8 cellular contexts compared by ENCODE assay signal in genomic region chr19:45179063-45179847, GRCh38. TPM values are rescaled to one million over a fixed set of nuclear protein-coding genes. Genes with fewer than 3 reads are reported as not detected.
DNase-seq lines count a peak whose midpoint lies in the region; ATAC-seq and TF ChIP-seq lines count a peak whose summit lies in the region.

No MANE protein-coding gene starts in this region.

- H3K36me3 ChIP-seq in DOHH2 (ENCODE audit: control insufficient read depth, low read length), result peaks cover 17% of the 10 kb centered on the region
- peaks cover 3% of the 10 kb centered on the region; the same call in 1 of the 2 replicates for H3K36me3 ChIP-seq in KOPT-K1 (ENCODE audit: insufficient read depth, low read length)
- H3K36me3 ChIP-seq in rectal smooth muscle tissue (ENCODE audit: control insufficient read depth, insufficient read depth, low read length), result peaks cover 7% of the 10 kb centered on the region

- peak overlapping the region; percentile 70 for H3K9ac ChIP-seq in rectal smooth muscle tissue (ENCODE audit: low read length)

- H3K79me2 ChIP-seq in DOHH2 (ENCODE audit: control insufficient read depth, low read length), result peaks cover 55% of the 10 kb centered on the region

- no peak for ATAC-seq in HG02870 (IDR thresholded peaks at IDR 0.05; ENCODE audit: unreplicated experiment)
- no peak for ATAC-seq in HG03045 (IDR thresholded peaks at IDR 0.05; ENCODE audit: unreplicated experiment)
- no peak for ATAC-seq in GM19397 (IDR thresholded peaks at IDR 0.05; ENCODE audit: unreplicated experiment)

- peak overlapping the region; percentile 96 for H3K4me2 ChIP-seq in DOHH2 (ENCODE audit: low read length)

- H3K36me3 Mint-ChIP-seq in glutamatergic neuron (ENCODE audit: unreplicated experiment), result no peaks in the 10 kb centered on the region

- H3K27me3 ChIP-seq in DOHH2 (ENCODE audit: control insufficient read depth, low read length) (no peaks in the 10 kb centered on the region), rectal smooth muscle tissue (ENCODE audit: control insufficient read depth, insufficient read depth, low read length) (no peaks in the 10 kb centered on the region)

- H3F3A ChIP-seq in DOHH2 (ENCODE audit: control insufficient read depth, insufficient read depth), result no peaks in the 10 kb centered on the region

- DNase-seq in activated effector memory CD4-positive, alpha-beta T cell treated with Interleukin-2 at 50 U/mL for 16 hours, result peak; percentile 28
- peak; percentile 56 for DNase-seq in glutamatergic neuron

- H3K27me3 Mint-ChIP-seq in glutamatergic neuron (ENCODE audit: unreplicated experiment), result peaks cover 7% of the 10 kb centered on the region

- H3K4me1 Mint-ChIP-seq in glutamatergic neuron (ENCODE audit: low read depth, unreplicated experiment), result peaks cover 4% of the 10 kb centered on the region

- no peak overlapping the region for H3K27ac Mint-ChIP-seq in glutamatergic neuron (ENCODE audit: unreplicated experiment)

- H3K27ac ChIP-seq in DOHH2 (ENCODE audit: low read depth, low read length) (peak overlapping the region; percentile 68), KOPT-K1 (ENCODE audit: low read depth, low read length, poor library complexity, severe bottlenecking) (peak overlapping the region; percentile 48), rectal smooth muscle tissue (ENCODE audit: low read depth, low read length) (peak overlapping the region; percentile 91)

- peaks cover 11% of the 10 kb centered on the region for H3K9me3 Mint-ChIP-seq in glutamatergic neuron (ENCODE audit: unreplicated experiment)

- H3K4me1 ChIP-seq in DOHH2 (ENCODE audit: control insufficient read depth, low read length) (peaks cover 25% of the 10 kb centered on the region), rectal smooth muscle tissue (ENCODE audit: control insufficient read depth, insufficient read depth, low read length) (peaks cover 6% of the 10 kb centered on the region)

- TF ChIP-seq CTCF in DOHH2 (IDR thresholded peaks at IDR 0.05; ENCODE audit: low read depth, low read length, poor library complexity, severe bottlenecking) (no peak), glutamatergic neuron (IDR thresholded peaks at IDR 0.05; ENCODE audit: partially characterized antibody, unreplicated experiment) (no peak)

- H3K9me2 ChIP-seq in DOHH2 (replicated peaks; ENCODE audit: control insufficient read depth, low read length), result no peaks in the 10 kb centered on the region

- peak overlapping the region; percentile 99 for H3K4me3 Mint-ChIP-seq in glutamatergic neuron (ENCODE audit: unreplicated experiment)

- no peaks in the 10 kb centered on the region; the same call in 1 of the 2 replicates for H4K20me1 ChIP-seq in DOHH2 (ENCODE audit: control insufficient read depth, insufficient read depth, low read depth, low read length)

- H3K4me3 ChIP-seq in DOHH2 (ENCODE audit: low read length) (peak overlapping the region; percentile 100), rectal smooth muscle tissue (ENCODE audit: low read length) (peak overlapping the region; percentile 96)

- H3K9me3 ChIP-seq in DOHH2 (ENCODE audit: control insufficient read depth, insufficient read depth, low read length), result no peaks in the 10 kb centered on the region
- no peaks in the 10 kb centered on the region for H3K9me3 ChIP-seq in KOPT-K1 (ENCODE audit: insufficient read depth, low read length, poor library complexity, severe bottlenecking)

RNA-seq across cellular contexts. Expression of gene BLOC1S3, which starts 0.7 kb away (rescaled TPM):
- 8.1 TPM for total RNA-seq in glutamatergic neuron (ENCODE audit: unreplicated experiment)

RNA-seq across cellular contexts. Expression of gene TRAPPC6A, which starts 1.2 kb away (rescaled TPM):
- 31.6 TPM for total RNA-seq in glutamatergic neuron (ENCODE audit: unreplicated experiment)

RNA-seq across cellular contexts. Expression of gene NKPD1, which starts 18.5 kb away (rescaled TPM):
- total RNA-seq in glutamatergic neuron (ENCODE audit: unreplicated experiment), result 1.2 TPM
